27 cellular contexts compared by ENCODE assay signal in genomic region chr4:182113774-182114173, GRCh38.
"Had no signal": no experiment of that assay in that cellular context is flagged by ENCODE, and none has a peak within 500 bp of the region (broad histone marks: within the 10 kb centered on the region; RNA-seq: fewer than 3 reads in every experiment).

No MANE protein-coding gene starts in this region.

- H3K4me1 ChIP-seq: gastroesophageal sphincter had no signal

- ATAC-seq: gastroesophageal sphincter, left cardiac atrium, left ventricle myocardium superior, sciatic nerve had no signal

- H3K27ac ChIP-seq: gastroesophageal sphincter, hepatocyte, neutrophil, tibial nerve had no signal

- DNase-seq: activated CD4-positive, alpha-beta memory T cell treated with anti-CD3 and anti-CD28 coated beads for 36 hours; activated CD4-positive, alpha-beta T cell treated with anti-CD3 and anti-CD28 coated beads, Interleukin-2, amount 10 ng/mL, durations not matched to agents 24 days and 14 days; activated CD4-positive, CD25-positive, alpha-beta regulatory T cell treated with anti-CD3 and anti-CD28 coated beads, Interleukin-2, amount 50 U/mL, for 72 hours; activated CD8-positive, alpha-beta memory T cell treated with anti-CD3 and anti-CD28 coated beads, Interleukin-2, amount 50 U/mL, for 4 hours; activated effector memory CD4-positive, alpha-beta T cell treated with anti-CD3 and anti-CD28 coated beads, Interleukin-2, amount 50 U/mL, for 16 hours; activated naive CD4-positive, alpha-beta T cell treated with anti-CD3 and anti-CD28 coated beads for 36 hours; activated naive CD8-positive, alpha-beta T cell treated with anti-CD3 and anti-CD28 coated beads for 36 hours; activated T-cell treated with anti-CD3 and anti-CD28 coated beads, Interleukin-2, amount 50 U/mL, for 1 hour; amniotic stem cell; caudate nucleus; cortex of kidney; left cardiac atrium; left ventricle myocardium superior; mammary epithelial cell; naive B cell; nephron progenitor cell; stimulated activated CD4-positive, alpha-beta T cell treated with anti-CD3 and anti-CD28 coated beads, Interleukin-1b, Interleukin-23, amount 100 ng/mL, for 48 hours; stimulated activated CD4-positive, alpha-beta T cell treated with anti-CD3 and anti-CD28 coated beads, Interleukin-4, amount 100 ng/mL, for 4 hours; stimulated activated CD8-positive, alpha-beta memory T cell treated with anti-CD3 and anti-CD28 coated beads, Interleukin-4, amount 100 ng/mL, for 48 hours; stimulated activated naive CD4-positive, alpha-beta T cell; T-helper 2 cell had no signal

- H3K4me3 ChIP-seq: gastroesophageal sphincter, hepatocyte, smooth muscle cell, tibial nerve had no signal

- H3K27me3 ChIP-seq: gastroesophageal sphincter, hepatocyte, neutrophil, tibial nerve had no signal

- H3K36me3 ChIP-seq: gastroesophageal sphincter, neutrophil, tibial nerve had no signal

- H3K9me3 ChIP-seq: gastroesophageal sphincter, neutrophil had no signal
